ENCODE assay signal across 8 cellular contexts in the genomic region with DNA sequence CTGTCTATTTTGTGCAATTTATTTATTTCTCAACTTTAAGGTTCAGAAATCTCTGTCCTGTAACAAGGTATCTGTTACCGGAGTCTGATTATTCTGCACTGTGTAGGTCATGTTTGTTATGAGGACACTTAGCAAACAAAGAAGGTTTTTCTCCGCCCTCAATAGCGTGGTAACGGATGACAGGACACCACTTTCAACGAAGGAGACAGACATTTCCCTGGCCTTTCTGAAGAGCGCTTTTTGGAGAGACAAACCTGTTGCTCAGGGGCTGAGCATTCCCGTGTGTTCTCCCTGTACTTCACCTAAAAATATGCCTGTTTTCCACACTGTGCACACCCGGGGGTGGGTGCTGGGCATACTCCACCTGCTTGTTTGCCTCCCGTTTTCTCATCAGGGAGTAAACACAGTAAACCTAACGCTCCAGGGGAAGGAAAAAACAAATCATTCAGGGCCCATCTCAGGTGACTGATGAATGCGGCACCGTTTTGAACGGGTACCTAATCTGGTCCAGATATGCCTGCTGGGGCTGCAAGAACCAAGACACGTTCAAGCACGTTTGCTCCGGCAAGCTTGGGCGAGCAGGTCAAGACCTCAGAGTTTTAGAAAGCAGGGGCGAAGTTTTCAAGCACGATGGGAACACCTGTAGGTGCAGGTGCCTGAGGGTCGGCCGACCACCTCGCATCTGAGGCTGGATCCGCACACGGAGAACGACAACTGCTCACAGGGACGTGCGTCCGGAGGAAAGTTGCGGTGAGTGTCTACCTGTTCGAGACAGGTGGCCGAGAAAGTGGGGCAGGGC. TPM values are rescaled to one million over a fixed set of nuclear protein-coding genes. Genes with fewer than 3 reads are reported as not detected.
DNase-seq lines count a peak whose midpoint lies in the region; ATAC-seq, FAIRE-seq and TF ChIP-seq lines count a peak whose summit lies in the region.

No MANE protein-coding gene starts in this region.

- H3K36me3 ChIP-seq in brain microvascular endothelial cell (replicated peaks): no peaks in the 10 kb centered on the region
- no peaks in the 10 kb centered on the region for H3K36me3 ChIP-seq in right lobe of liver
- H3K36me3 ChIP-seq in thoracic aorta: no peaks in the 10 kb centered on the region

- TF ChIP-seq POLR2A in right lobe of liver (IDR thresholded peaks at IDR 0.05): no peak

- 12% methylated on average over 23 of the region's 31 CpGs for WGBS in right lobe of liver (ENCODE audit: insufficient coverage, low coverage, low lambda C conversion rate, missing lambda C conversion rate)

- no peak for FAIRE-seq in RCC 7860 (lab: Jason Lieb, UNC)

- intact Hi-C loops in right lobe of liver (cut with DNase I): no loop called here

- H3K27ac ChIP-seq in brain microvascular endothelial cell (no peak overlapping the region), right lobe of liver (peak overlapping the region in 2 of 3 donors; percentile 43 to 58), thoracic aorta (no peak overlapping the region)

- DNase-seq in NCI-H2107 treated with DMSO at 0.1 percent for 48 hours (lab: John Stamatoyannopoulos, UW; ENCODE audit: unreplicated experiment) (peak; percentile 20), NCI-H2107 (lab: John Stamatoyannopoulos, UW) (no peak), NCI-H1105 treated with DMSO at 0.1 percent for 48 hours (lab: John Stamatoyannopoulos, UW) (peak; percentile 46), brain microvascular endothelial cell (no peak), right lobe of liver (no peak), thoracic aorta (ENCODE audit: low spot score) (no peak), iPS-NIHi7 (ENCODE audit: extremely low spot score) (no peak), RCC 7860 (ENCODE audit: low spot score) (no peak)

- H3K4me3 ChIP-seq in brain microvascular endothelial cell (ENCODE audit: low read depth, low read length) (peak overlapping the region; percentile 51), right lobe of liver (peak overlapping the region; percentile 69 to 78 (median 70)), thoracic aorta (peak overlapping the region; percentile 75)

- H3K27me3 ChIP-seq in brain microvascular endothelial cell (replicated peaks) (peaks cover 32% of the 10 kb centered on the region), right lobe of liver (no peaks in the 10 kb centered on the region), thoracic aorta (replicated peaks; ENCODE audit: insufficient read depth) (no peaks in the 10 kb centered on the region)

- no peaks in the 10 kb centered on the region for H3K9me3 ChIP-seq in right lobe of liver
- no peaks in the 10 kb centered on the region for H3K9me3 ChIP-seq in thoracic aorta

- no peak for TF ChIP-seq CTCF in brain microvascular endothelial cell (IDR thresholded peaks at IDR 0.05; ENCODE audit: low read depth, low read length, missing control alignments)
- no peak for TF ChIP-seq CTCF in right lobe of liver (IDR thresholded peaks at IDR 0.05)
- no peak for TF ChIP-seq CTCF in thoracic aorta (IDR thresholded peaks at IDR 0.05)

- ATAC-seq in right lobe of liver: peak; percentile 64 to 78 (median 72)
- no peak for ATAC-seq in thoracic aorta (ENCODE audit: insufficient number of reproducible peaks, low FRiP score, low read depth)

- in situ Hi-C loops in brain microvascular endothelial cell (cut with HindIII; ENCODE audit: low pct_ligation_motif_present, low sequenced_read_pairs): no loop called here

- peaks cover 0 to 4% (median 0%) of the 10 kb centered on the region in 4 donors for H3K4me1 ChIP-seq in right lobe of liver
- H3K4me1 ChIP-seq in thoracic aorta (ENCODE audit: control insufficient read depth in 1 of 2, low read depth in 2 of 2): peaks cover 4 to 15% of the 10 kb centered on the region in 2 donors

RNA-seq across cellular contexts. Expression of gene RETREG1, which starts 0.9 kb away (rescaled TPM):
- 10 to 100 TPM; 17.2 to 70.8 (median 30.2) TPM for total RNA-seq in right lobe of liver
- 1 to 10 TPM; 3.8 to 6.5 TPM for total RNA-seq in thoracic aorta

Comparison
In these comparisons a context has a peak if more than half of its experiments do, and no peak if none do; other contexts are left out.
1. DNase-seq: peak in NCI-H2107 treated with DMSO at 0.1 percent for 48 hours (single experiment) and NCI-H1105 treated with DMSO at 0.1 percent for 48 hours (single experiment); none in NCI-H2107 (single experiment), brain microvascular endothelial cell (single experiment), right lobe of liver (0 of 3), thoracic aorta (single experiment), iPS-NIHi7 (single experiment) and RCC 7860 (single experiment).
2. H3K27ac ChIP-seq: peak in right lobe of liver (2 of 3); none in brain microvascular endothelial cell (single experiment) and thoracic aorta (0 of 2).
3. Peak in every context shown above with its lines, with median percentiles within 50 percentile points of each other: H3K4me3 ChIP-seq.